ENCODE assay signal across 8 cellular contexts in genomic region chr6:24855389-24856245, GRCh38. TPM values are rescaled to one million over a fixed set of nuclear protein-coding genes. Genes with fewer than 3 reads are reported as not detected.
A peak's percentile ranks its signal among the peaks of the same experiment; 100 is the strongest.
DNase-seq lines count a peak whose midpoint lies in the region; TF ChIP-seq lines count a peak whose summit lies in the region.

No MANE protein-coding gene starts in this region.

- no peaks in the 10 kb centered on the region for H3K9me3 Mint-ChIP-seq in osteocyte (ENCODE audit: unreplicated experiment)
- no peaks in the 10 kb centered on the region for H3K9me3 Mint-ChIP-seq in type B pancreatic cell

- H3K27me3 Mint-ChIP-seq in osteocyte (ENCODE audit: unreplicated experiment) (no peaks in the 10 kb centered on the region), type B pancreatic cell (no peaks in the 10 kb centered on the region)

- H3K27ac Mint-ChIP-seq in osteocyte (ENCODE audit: unreplicated experiment) (peak overlapping the region; percentile 20), type B pancreatic cell (no peak overlapping the region)

- no peak overlapping the region for H3K4me3 ChIP-seq in SJCRH30

- H3K27me3 ChIP-seq in SJCRH30: no peaks in the 10 kb centered on the region

- no peaks in the 10 kb centered on the region for H3K36me3 ChIP-seq in SJCRH30

- H3K36me3 Mint-ChIP-seq in osteocyte (ENCODE audit: unreplicated experiment): peaks cover 15% of the 10 kb centered on the region
- no peaks in the 10 kb centered on the region for H3K36me3 Mint-ChIP-seq in type B pancreatic cell

- H3K4me1 Mint-ChIP-seq in osteocyte (ENCODE audit: unreplicated experiment) (peaks cover 6% of the 10 kb centered on the region), type B pancreatic cell (ENCODE audit: unreplicated experiment) (peaks cover 23% of the 10 kb centered on the region)

- 0 out of 2 replicates have a peak, but pooled peaks cover 4% of the 10 kb centered on the region for H3K4me1 ChIP-seq in SJCRH30

- DNase-seq in activated gamma-delta T cell treated with Interleukin-2 at 50 U/mL for 16 hours: peak; percentile 65
- no peak for DNase-seq in activated gamma-delta T cell (lab: John Stamatoyannopoulos, UW)
- peak; percentile 72 for DNase-seq in M059J (ENCODE audit: low read depth)
- DNase-seq in SJCRH30: peak; percentile 29 to 74
- DNase-seq in activated naive CD4-positive, alpha-beta T cell treated with Interleukin-2 at 50 U/mL for 16 hours: peak; percentile 69
- DNase-seq in germinal center (ENCODE audit: low spot score): peak; percentile 83
- DNase-seq in osteocyte (ENCODE audit: extremely low spot score, unreplicated experiment): no peak
- no peak for DNase-seq in type B pancreatic cell (ENCODE audit: extremely low spot score, unreplicated experiment)

- TF ChIP-seq CTCF in osteocyte (IDR thresholded peaks at IDR 0.05) (peak; percentile 91), type B pancreatic cell (conservative IDR thresholded peaks at IDR 0.05) (peak; percentile 92)

- H3K27ac ChIP-seq in SJCRH30: peak overlapping the region; percentile 22; the same call in 1 of the 2 replicates

- no peaks in the 10 kb centered on the region for H3K9me3 ChIP-seq in SJCRH30 (replicated peaks)

- H3K4me3 Mint-ChIP-seq in osteocyte (ENCODE audit: unreplicated experiment) (no peak overlapping the region), type B pancreatic cell (no peak overlapping the region)

RNA-seq across cellular contexts. Expression of gene ARMH2, which starts 56.9 kb away (rescaled TPM):
- total RNA-seq in M059J (2014; rRNA removed; shearing (Covaris generic)): not detected in 2 replicates
- total RNA-seq in SJCRH30 (2014; rRNA removed; shearing (Covaris generic)): not detected in 2 replicates
- total RNA-seq in osteocyte (not detected in 2 replicates), type B pancreatic cell (ENCODE audit: low replicate concordance) (not detected in 2 replicates)

Comparison
In these comparisons a context has a peak if more than half of its experiments do, and no peak if none do; other contexts are left out.
1. DNase-seq: peak in activated gamma-delta T cell treated with Interleukin-2 at 50 U/mL for 16 hours (single experiment), M059J (single experiment), SJCRH30 (2 of 2), activated naive CD4-positive, alpha-beta T cell treated with Interleukin-2 at 50 U/mL for 16 hours (single experiment) and germinal center (single experiment); none in activated gamma-delta T cell (single experiment), osteocyte (single experiment) and type B pancreatic cell (single experiment).